ENCODE assay signal across 12 cellular contexts in the genomic region with DNA sequence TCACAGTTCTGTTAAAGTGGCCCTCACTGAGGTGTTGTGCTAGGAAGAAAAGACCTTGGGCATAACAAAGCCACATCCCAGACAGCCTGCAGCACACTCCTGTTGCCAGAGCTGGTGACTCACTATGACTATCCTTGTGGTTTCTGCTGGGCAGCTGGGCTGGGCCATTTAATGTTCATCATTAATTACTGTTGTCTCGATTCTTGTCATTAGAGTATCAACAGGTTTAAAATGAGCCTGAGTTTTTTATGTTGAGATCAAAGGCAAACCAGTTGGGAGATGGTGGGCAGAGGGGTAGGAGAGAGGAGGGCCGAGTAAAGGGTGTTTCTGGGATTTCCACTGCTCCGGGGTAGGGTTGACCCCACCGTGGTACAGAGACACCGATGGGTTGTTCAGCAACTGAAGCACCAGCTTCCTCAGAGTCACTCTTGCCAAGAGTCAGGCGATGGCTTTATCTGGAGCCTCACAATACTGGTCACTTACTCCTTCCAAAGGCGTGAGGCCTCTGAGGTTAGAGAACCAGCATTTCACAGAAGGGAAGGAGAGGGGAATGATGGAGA.
DNase-seq lines count a peak whose midpoint lies in the region; ATAC-seq lines count a peak whose summit lies in the region.
"Had no signal": no experiment of that assay in that cellular context is flagged by ENCODE, and none has a peak within 500 bp of the region (broad histone marks: within the 10 kb centered on the region; RNA-seq: fewer than 3 reads in every experiment).

No MANE protein-coding gene starts in this region.

- ATAC-seq in stimulated activated naive B cell treated with anti-CD40 and anti-IgM and Interleukin-4, amounts not matched to agents 10 μg/mL and 1 μg/mL and 100 μg/mL, for 72 hours (replicated peaks): no peak
- ATAC-seq in HG03342 (IDR thresholded peaks at IDR 0.05; ENCODE audit: unreplicated experiment): no peak

- WGBS in mesenchymal stem cell: 12% methylated on average over 6 of the region's 7 CpGs

- peaks cover 0 to 10% of the 10 kb centered on the region in 2 experiments for H3K27me3 ChIP-seq in mesenchymal stem cell (ENCODE audit: control insufficient read depth in 1 of 2, insufficient read depth in 1 of 2, low read length in 2 of 2)

- H3K9me3 ChIP-seq in mesenchymal stem cell (ENCODE audit: control insufficient read depth, low read length): peaks cover 10% of the 10 kb centered on the region

- H4K8ac ChIP-seq in mesenchymal stem cell (ENCODE audit: low read length): no peak overlapping the region

- H3K27me3 Mint-ChIP-seq in stimulated activated naive B cell treated with anti-CD40 and anti-IgM and Interleukin-4, amounts not matched to agents 10 μg/mL and 1 μg/mL and 100 μg/mL, for 72 hours: peaks cover 0 to 3% of the 10 kb centered on the region in 2 donors

- H2AFZ ChIP-seq in mesenchymal stem cell (ENCODE audit: low read depth, low read length): peak overlapping the region; percentile 56
- H2AFZ ChIP-seq: parathyroid adenoma had no signal

- H3K9ac ChIP-seq in mesenchymal stem cell (ENCODE audit: low read length): no peak overlapping the region
- H3K9ac ChIP-seq: parathyroid adenoma had no signal

- no peak overlapping the region for H3K27ac Mint-ChIP-seq in stimulated activated naive B cell treated with anti-CD40 and anti-IgM and Interleukin-4, amounts not matched to agents 10 μg/mL and 1 μg/mL and 100 μg/mL, for 72 hours
- H3K27ac Mint-ChIP-seq: activated CD4-positive, alpha-beta T cell treated with anti-CD3 and anti-CD28 coated beads, Interleukin-2, amount 10 ng/mL, durations not matched to agents 7 days and 5 days; activated naive CD8-positive, alpha-beta T cell had no signal

- peak; percentile 92 for DNase-seq in Daoy (ENCODE audit: low read depth)
- DNase-seq in NCI-H226: peak; percentile 60
- peak; percentile 33 for DNase-seq in dermis blood vessel endothelial cell
- DNase-seq in mesenchymal stem cell: peak; percentile 93
- no peak for DNase-seq in stimulated activated CD4-positive, alpha-beta T cell treated with anti-CD3 and anti-CD28 coated beads, Interleukin-4, amount 100 ng/mL, for 4 hours
- no peak for DNase-seq in stimulated activated naive B cell treated with anti-CD40 and anti-IgM and Interleukin-4, amounts not matched to agents 10 μg/mL and 1 μg/mL and 100 μg/mL, for 72 hours
- no peak for DNase-seq in NCI-H446 treated with DMSO at 0.1 percent for 48 hours (lab: John Stamatoyannopoulos, UW)
- DNase-seq: activated CD4-positive, alpha-beta T cell treated with anti-CD3 and anti-CD28 coated beads, Interleukin-2, amount 10 ng/mL, durations not matched to agents 7 days and 5 days; Karpas-422 had no signal

- peak overlapping the region in 1 of 2 experiments; percentile 87 for H3K18ac ChIP-seq in mesenchymal stem cell (ENCODE audit: low read depth in 1 of 2, low read length in 2 of 2)

- H3K4ac ChIP-seq in mesenchymal stem cell (ENCODE audit: low read depth in 1 of 2, low read length in 2 of 2): peak overlapping the region in 1 of 2 experiments; percentile 94

- H2BK15ac ChIP-seq in mesenchymal stem cell (ENCODE audit: low read depth, poor library complexity, severe bottlenecking): no peak overlapping the region

- peak overlapping the region in 1 of 2 experiments; percentile 94 for H2BK12ac ChIP-seq in mesenchymal stem cell (ENCODE audit: low read length in 2 of 2)

- H3K14ac ChIP-seq in mesenchymal stem cell (ENCODE audit: low read length in 2 of 2): no peak overlapping the region

- peak overlapping the region; percentile 0 for H2BK5ac ChIP-seq in mesenchymal stem cell (ENCODE audit: low read depth, low read length, poor library complexity, severe bottlenecking)

- H3K4me3 ChIP-seq in mesenchymal stem cell (ENCODE audit: insufficient read depth in 1 of 2, low read depth in 1 of 2, low read length in 2 of 2): no peak overlapping the region

- peak overlapping the region in 1 of 2 experiments; percentile 61 for H3K23ac ChIP-seq in mesenchymal stem cell (ENCODE audit: low read length in 2 of 2)

- H3K4me3 Mint-ChIP-seq in stimulated activated naive B cell treated with anti-CD40 and anti-IgM and Interleukin-4, amounts not matched to agents 10 μg/mL and 1 μg/mL and 100 μg/mL, for 72 hours: no peak overlapping the region
- H3K4me3 Mint-ChIP-seq: activated CD4-positive, alpha-beta T cell treated with anti-CD3 and anti-CD28 coated beads, Interleukin-2, amount 10 ng/mL, durations not matched to agents 7 days and 5 days; activated naive CD8-positive, alpha-beta T cell had no signal

- H3K4me2 ChIP-seq in mesenchymal stem cell (ENCODE audit: low read length, poor library complexity, severe bottlenecking): no peak overlapping the region

- H3K79me1 ChIP-seq in mesenchymal stem cell (replicated peaks; ENCODE audit: low read length, poor library complexity, severe bottlenecking): no peaks in the 10 kb centered on the region

- H3K36me3 Mint-ChIP-seq in stimulated activated naive B cell treated with anti-CD40 and anti-IgM and Interleukin-4, amounts not matched to agents 10 μg/mL and 1 μg/mL and 100 μg/mL, for 72 hours: no peaks in the 10 kb centered on the region
- H3K36me3 Mint-ChIP-seq: activated naive CD8-positive, alpha-beta T cell had no signal

- peaks cover 3 to 7% of the 10 kb centered on the region in 2 donors for H3K9me3 Mint-ChIP-seq in stimulated activated naive B cell treated with anti-CD40 and anti-IgM and Interleukin-4, amounts not matched to agents 10 μg/mL and 1 μg/mL and 100 μg/mL, for 72 hours
- H3K9me3 Mint-ChIP-seq: activated CD4-positive, alpha-beta T cell treated with anti-CD3 and anti-CD28 coated beads, Interleukin-2, amount 10 ng/mL, durations not matched to agents 7 days and 5 days had no signal

- H3K36me3 ChIP-seq in mesenchymal stem cell (ENCODE audit: control insufficient read depth in 1 of 2, insufficient read depth in 2 of 2, low read depth in 1 of 2, low read length in 2 of 2): no peaks in the 10 kb centered on the region

- no peaks in the 10 kb centered on the region for H3K4me1 Mint-ChIP-seq in stimulated activated naive B cell treated with anti-CD40 and anti-IgM and Interleukin-4, amounts not matched to agents 10 μg/mL and 1 μg/mL and 100 μg/mL, for 72 hours
- H3K4me1 Mint-ChIP-seq: activated CD4-positive, alpha-beta T cell treated with anti-CD3 and anti-CD28 coated beads, Interleukin-2, amount 10 ng/mL, durations not matched to agents 7 days and 5 days had no signal

- H3K27ac ChIP-seq in mesenchymal stem cell (ENCODE audit: low read length, poor library complexity, severe bottlenecking): peak overlapping the region; percentile 86
- H3K27ac ChIP-seq: parathyroid adenoma had no signal

- peaks cover 6% of the 10 kb centered on the region for H3K4me1 ChIP-seq in mesenchymal stem cell (ENCODE audit: control insufficient read depth, insufficient read depth, low read depth, low read length)
- H3K4me1 ChIP-seq: parathyroid adenoma had no signal

- no peak overlapping the region for H2BK120ac ChIP-seq in mesenchymal stem cell (ENCODE audit: low read depth, low read length)

- peak overlapping the region; percentile 76 for H2AK5ac ChIP-seq in mesenchymal stem cell (ENCODE audit: low read length, severe bottlenecking)

- no peak overlapping the region for H4K91ac ChIP-seq in mesenchymal stem cell (ENCODE audit: low read length)

Comparison
In these comparisons a context has a peak if more than half of its experiments do, and no peak if none do; other contexts are left out.
1. DNase-seq: peak in Daoy (single experiment), NCI-H226 (single experiment), dermis blood vessel endothelial cell (single experiment) and mesenchymal stem cell (single experiment); none in stimulated activated CD4-positive, alpha-beta T cell treated with anti-CD3 and anti-CD28 coated beads, Interleukin-4, amount 100 ng/mL, for 4 hours (0 of 2), stimulated activated naive B cell treated with anti-CD40 and anti-IgM and Interleukin-4, amounts not matched to agents 10 μg/mL and 1 μg/mL and 100 μg/mL, for 72 hours (single experiment) and NCI-H446 treated with DMSO at 0.1 percent for 48 hours (single experiment).